ENCODE assay signal across 16 cellular contexts in genomic region chr2:186554850-186555785, GRCh38. TPM values are rescaled to one million over a fixed set of nuclear protein-coding genes. Genes with fewer than 3 reads are reported as not detected.
A peak's percentile ranks its signal among the peaks of the same experiment; 100 is the strongest.
DNase-seq lines count a peak whose midpoint lies in the region; ATAC-seq, FAIRE-seq and TF ChIP-seq lines count a peak whose summit lies in the region.
"Had no signal": no experiment of that assay in that cellular context is flagged by ENCODE, and none has a peak within 500 bp of the region (broad histone marks: within the 10 kb centered on the region; RNA-seq: fewer than 3 reads in every experiment).

No MANE protein-coding gene starts in this region.

- FAIRE-seq in astrocyte (lab: Jason Lieb, UNC), result peak; percentile 55
- FAIRE-seq: HTR-8/SVneo had no signal

- no peaks in the 10 kb centered on the region for H3K36me3 Mint-ChIP-seq in astrocyte (ENCODE audit: low read depth, unreplicated experiment)

- H3K9me3 ChIP-seq in HEK293 (ENCODE audit: control insufficient read depth, insufficient read depth, low read depth, low read length), result no peaks in the 10 kb centered on the region
- no peaks in the 10 kb centered on the region for H3K9me3 ChIP-seq in astrocyte (ENCODE audit: insufficient read depth, low read depth, low read length)
- 0 out of 2 replicates have a peak, but pooled peaks cover 4% of the 10 kb centered on the region for H3K9me3 ChIP-seq in SJCRH30 (replicated peaks)
- no peaks in the 10 kb centered on the region for H3K9me3 ChIP-seq in right lobe of liver
- H3K9me3 ChIP-seq: ascending aorta, tibial artery had no signal

- no peaks in the 10 kb centered on the region for H3K27me3 Mint-ChIP-seq in astrocyte (ENCODE audit: low read depth, unreplicated experiment)

- peak overlapping the region; percentile 17 for H3K4me2 ChIP-seq in astrocyte (ENCODE audit: low read length)

- no peaks in the 10 kb centered on the region for H4K20me1 ChIP-seq in astrocyte (ENCODE audit: insufficient read depth, low read length)

- H3K27ac Mint-ChIP-seq in astrocyte (ENCODE audit: unreplicated experiment), result peak overlapping the region; percentile 56

- H3K27me3 ChIP-seq in astrocyte (ENCODE audit: insufficient read depth, low read length) (no peaks in the 10 kb centered on the region), SJCRH30 (no peaks in the 10 kb centered on the region), right lobe of liver (no peaks in the 10 kb centered on the region)
- H3K27me3 ChIP-seq: ascending aorta, tibial artery had no signal

- H2AFZ ChIP-seq in astrocyte (ENCODE audit: low read depth, low read length), result no peak overlapping the region

- H3K4me1 Mint-ChIP-seq in astrocyte (ENCODE audit: low read depth, unreplicated experiment), result peaks cover 39% of the 10 kb centered on the region

- H3K4me3 ChIP-seq in HEK293 (ENCODE audit: low read depth, low read length) (no peak overlapping the region), astrocyte (ENCODE audit: insufficient read depth, low read depth, low read length) (no peak overlapping the region), SJCRH30 (no peak overlapping the region), right lobe of liver (no peak overlapping the region)
- H3K4me3 ChIP-seq: ascending aorta, tibial artery had no signal

- no peak overlapping the region for H3K9ac ChIP-seq in astrocyte (ENCODE audit: low read length)

- H3K27ac ChIP-seq in HEK293 (ENCODE audit: extremely low read depth, low read depth, low read length) (no peak overlapping the region), astrocyte (ENCODE audit: low read depth, low read length) (peak overlapping the region; percentile 31), SJCRH30 (no peak overlapping the region), right lobe of liver (no peak overlapping the region)
- H3K27ac ChIP-seq: ascending aorta, tibial artery had no signal

- TF ChIP-seq POLR2A in right lobe of liver (IDR thresholded peaks at IDR 0.05), result no peak

- POLR2A ChIA-PET in HEK293 (lab: Yijun Ruan, JAX), result interaction anchor here (1.5 to 2.1 kb wide), 2 partner anchors 15 to 35 kb away, joined by 4 to 9 read pairs; partner anchors contain the start of gene ITGAV

- CTCF ChIA-PET in HEK293 (lab: Yijun Ruan, JAX), result interaction anchor here (0.5 to 1.0 kb wide), 2 partner anchors 10 to 16 kb away, joined by 3 read pairs; no protein-coding TSS in a partner anchor

- 58% methylated on average over 8 of the region's 8 CpGs for WGBS in right lobe of liver (ENCODE audit: insufficient coverage, low coverage, low lambda C conversion rate, missing lambda C conversion rate)

- H3K79me2 ChIP-seq in astrocyte (ENCODE audit: insufficient read depth, low read length), result no peaks in the 10 kb centered on the region

- TF ChIP-seq CTCF in HEK293 (tag by site-specific recombination; IDR thresholded peaks at IDR 0.05), result 0 out of 2 replicates have a peak, but pooled peaks have one; percentile 11
- TF ChIP-seq CTCF in astrocyte (IDR thresholded peaks at IDR 0.05; ENCODE audit: insufficient read depth, low read depth, low read length), result no peak
- no peak for TF ChIP-seq CTCF in right lobe of liver (IDR thresholded peaks at IDR 0.05)

- no peaks in the 10 kb centered on the region for H3K9me3 Mint-ChIP-seq in astrocyte (ENCODE audit: unreplicated experiment)

- no peaks in the 10 kb centered on the region for H3K36me3 ChIP-seq in HEK293 (ENCODE audit: control insufficient read depth in 2 of 2, insufficient read depth in 1 of 2, low read length in 2 of 2)
- H3K36me3 ChIP-seq in astrocyte (ENCODE audit: insufficient read depth, low read length), result no peaks in the 10 kb centered on the region
- no peaks in the 10 kb centered on the region for H3K36me3 ChIP-seq in SJCRH30
- H3K36me3 ChIP-seq in right lobe of liver, result no peaks in the 10 kb centered on the region
- H3K36me3 ChIP-seq: ascending aorta, tibial artery had no signal

- no peak overlapping the region for H3K4me3 Mint-ChIP-seq in astrocyte (ENCODE audit: unreplicated experiment)

- DNase-seq in Caki2 (ENCODE audit: low read depth) (peak; percentile 47), astrocyte (ENCODE audit: low read depth) (peak; percentile 65), kidney glomerular epithelial cell (lab: John Stamatoyannopoulos, UW) (peak; percentile 21), SJCRH30 (no peak), right lobe of liver (no peak)
- DNase-seq: activated effector memory CD4-positive, alpha-beta T cell treated with Interleukin-2 at 50 U/mL for 16 hours; left colon; NCI-H187 treated with DMSO at 0.1 percent for 48 hours; NCI-H510A; occipital lobe; tibial artery had no signal

- in situ Hi-C loops in Caki2 (cut with HindIII; ENCODE audit: low pct_unique_long_range_greater_than_20kb, low sequenced_read_pairs), result no loop called here

- intact Hi-C loops in right lobe of liver (cut with DNase I), result no loop called here

- no peak for ATAC-seq in right lobe of liver
- no peak for ATAC-seq in GM21367 (IDR thresholded peaks at IDR 0.05; ENCODE audit: unreplicated experiment)
- no peak for ATAC-seq in HG03521 (IDR thresholded peaks at IDR 0.05; ENCODE audit: unreplicated experiment)
- ATAC-seq: left colon had no signal

- H3K4me1 ChIP-seq in HEK293 (ENCODE audit: control insufficient read depth, insufficient read depth, low read length) (no peaks in the 10 kb centered on the region), astrocyte (ENCODE audit: insufficient read depth, low read length) (peaks cover 10% of the 10 kb centered on the region), SJCRH30 (peaks cover 4% of the 10 kb centered on the region; the same call in 1 of the 2 replicates), right lobe of liver (no peaks in the 10 kb centered on the region)
- H3K4me1 ChIP-seq: ascending aorta, tibial artery had no signal

TF ChIP-seq in HEK293, 187 proteins besides CTCF, POLR2A, EP300 and RAD21:
- TF ChIP-seq ZNF10 (tag by site-specific recombination; IDR thresholded peaks at IDR 0.05) (no peak), REPIN1 (tag by site-specific recombination; IDR thresholded peaks at IDR 0.05; ENCODE audit: low read depth) (no peak), ZNF311 (tag by site-specific recombination; IDR thresholded peaks at IDR 0.05; ENCODE audit: borderline replicate concordance) (no peak), ZNF221 (tag by site-specific recombination; IDR thresholded peaks at IDR 0.05; ENCODE audit: borderline replicate concordance) (no peak), ZNF335 (tag by site-specific recombination; conservative IDR thresholded peaks at IDR 0.05) (no peak), ZNF501 (tag by site-specific recombination; IDR thresholded peaks at IDR 0.05) (no peak), SP3 (tag by site-specific recombination; IDR thresholded peaks at IDR 0.05) (no peak), ZNF155 (tag by site-specific recombination; IDR thresholded peaks at IDR 0.05) (no peak), ZSCAN16 (tag by site-specific recombination; IDR thresholded peaks at IDR 0.05) (no peak)
- TF ChIP-seq, protein P1, sequence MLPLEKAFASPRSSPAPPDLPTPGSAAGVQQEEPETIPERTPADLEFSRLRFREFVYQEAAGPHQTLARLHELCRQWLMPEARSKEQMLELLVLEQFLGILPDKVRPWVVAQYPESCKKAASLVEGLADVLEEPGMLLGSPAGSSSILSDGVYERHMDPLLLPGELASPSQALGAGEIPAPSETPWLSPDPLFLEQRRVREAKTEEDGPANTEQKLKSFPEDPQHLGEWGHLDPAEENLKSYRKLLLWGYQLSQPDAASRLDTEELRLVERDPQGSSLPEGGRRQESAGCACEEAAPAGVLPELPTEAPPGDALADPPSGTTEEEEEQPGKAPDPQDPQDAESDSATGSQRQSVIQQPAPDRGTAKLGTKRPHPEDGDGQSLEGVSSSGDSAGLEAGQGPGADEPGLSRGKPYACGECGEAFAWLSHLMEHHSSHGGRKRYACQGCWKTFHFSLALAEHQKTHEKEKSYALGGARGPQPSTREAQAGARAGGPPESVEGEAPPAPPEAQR (tag by site-specific recombination; IDR thresholded peaks at IDR 0.05), result no peak

RNA-seq across cellular contexts. Expression of gene ITGAV, which starts 34.7 kb away (rescaled TPM):
- 122 and 155 TPM in 2 replicates for total RNA-seq in Caki2 (2014; rRNA removed; shearing (Covaris generic); ENCODE audit: low replicate concordance)
- total RNA-seq in astrocyte, result 661 and 779 TPM in 2 replicates
- total RNA-seq in SJCRH30 (2014; rRNA removed; shearing (Covaris generic)), result 204 and 220 TPM in 2 replicates
- total RNA-seq in right lobe of liver, result 10 to 100 TPM; 16.3 to 48.4 (median 26.4) TPM

Comparison
In these comparisons a context has a peak if more than half of its experiments do, and no peak if none do; other contexts are left out.
1. DNase-seq: peak in Caki2 (single experiment), astrocyte (single experiment) and kidney glomerular epithelial cell (single experiment); none in SJCRH30 (0 of 2) and right lobe of liver (0 of 3).